Comparison of ENCODE assay signal across 8 cellular contexts in the genomic region with DNA sequence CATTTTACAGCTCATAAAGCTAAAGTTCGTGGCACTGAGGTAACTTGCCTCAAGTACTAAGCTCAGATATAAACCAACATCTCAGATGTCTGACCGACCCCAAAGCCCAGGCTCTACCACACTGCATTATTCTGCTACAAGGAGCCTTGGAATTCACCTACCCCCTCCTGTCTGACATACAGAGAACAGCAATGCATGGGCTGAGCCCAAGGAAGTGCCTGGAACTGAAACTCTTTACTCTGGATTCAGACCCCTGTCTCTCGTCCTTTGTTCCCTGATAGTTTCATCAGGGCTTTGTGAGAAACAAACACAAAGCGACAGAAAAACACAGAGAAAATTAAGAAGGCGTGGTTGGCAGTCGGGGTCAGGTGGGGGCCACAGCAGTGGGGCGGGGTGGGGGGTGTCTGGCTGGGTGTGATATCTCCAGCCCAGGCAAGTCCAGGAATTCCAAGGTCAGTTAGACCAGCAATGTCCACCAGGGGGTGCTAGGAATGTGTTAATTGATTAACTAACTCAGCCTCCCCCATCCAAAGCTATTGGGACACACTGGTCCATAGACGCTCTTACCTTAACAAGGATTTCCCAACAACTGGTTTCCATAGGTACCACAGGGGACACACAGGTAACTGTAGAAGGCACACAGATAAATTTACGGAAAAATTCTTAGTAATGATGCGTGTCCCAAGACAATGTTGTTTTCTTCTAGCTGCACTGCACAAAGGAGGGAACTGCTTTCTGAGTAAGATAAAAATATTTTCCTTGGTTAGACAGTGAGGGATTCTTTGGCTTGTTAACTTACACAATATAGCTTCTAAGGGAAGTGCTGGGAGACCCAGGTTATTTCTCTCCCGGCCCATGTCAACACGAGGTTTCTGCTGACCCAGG. TPM values are rescaled to one million over a fixed set of nuclear protein-coding genes. Genes with fewer than 3 reads are reported as not detected.
DNase-seq lines count a peak whose midpoint lies in the region; ATAC-seq and TF ChIP-seq lines count a peak whose summit lies in the region.

No MANE protein-coding gene starts in this region.

- H3K9me3 ChIP-seq in CD4-positive, CD25-positive, alpha-beta regulatory T cell (ENCODE audit: control insufficient read depth in 2 of 2, low read length in 2 of 2), result no peaks in the 10 kb centered on the region
- H3K9me3 ChIP-seq in IMR-90 (ENCODE audit: control insufficient read depth, insufficient read depth, low read length) (no peaks in the 10 kb centered on the region), lower lobe of right lung (no peaks in the 10 kb centered on the region), tibial nerve (no peaks in the 10 kb centered on the region)

- no peak overlapping the region for H2AFZ ChIP-seq in IMR-90 (replicated peaks; ENCODE audit: low read length, poor library complexity)

- H3K27me3 ChIP-seq in CD4-positive, CD25-positive, alpha-beta regulatory T cell (ENCODE audit: control insufficient read depth, insufficient read depth, low read length), result no peaks in the 10 kb centered on the region
- H3K27me3 ChIP-seq in IMR-90 (ENCODE audit: control insufficient read depth, insufficient read depth, low read length) (no peaks in the 10 kb centered on the region; the same call in 1 of the 2 replicates), lower lobe of right lung (ENCODE audit: low read depth) (no peaks in the 10 kb centered on the region), tibial nerve (no peaks in the 10 kb centered on the region)

- no peak overlapping the region for H3K56ac ChIP-seq in IMR-90 (ENCODE audit: extremely low read depth, insufficient read depth, low read length)

- TF ChIP-seq POLR2A in IMR-90 (IDR thresholded peaks at IDR 0.05; ENCODE audit: low read depth, low read length), result no peak
- TF ChIP-seq POLR2A in tibial nerve (IDR thresholded peaks at IDR 0.05), result no peak

- H3K9ac ChIP-seq in IMR-90 (ENCODE audit: low read depth, low read length), result no peak overlapping the region

- H3K18ac ChIP-seq in IMR-90 (ENCODE audit: low read depth, low read length), result no peak overlapping the region

- dilution Hi-C loops in IMR-90 (cut with HindIII; ENCODE audit: low sequenced_read_pairs, unreplicated experiment), result no loop called here

- no peak overlapping the region for H2BK15ac ChIP-seq in IMR-90 (ENCODE audit: low read depth, low read length)

- H3K27ac ChIP-seq in CD4-positive, CD25-positive, alpha-beta regulatory T cell (ENCODE audit: insufficient read depth, low read length, poor library complexity, severe bottlenecking), result no peak overlapping the region
- H3K27ac ChIP-seq in IMR-90 (ENCODE audit: insufficient read depth, low read length), result no peak overlapping the region
- no peak overlapping the region for H3K27ac ChIP-seq in lower lobe of right lung
- no peak overlapping the region for H3K27ac ChIP-seq in tibial nerve

- H3K14ac ChIP-seq in IMR-90 (replicated peaks; ENCODE audit: low read depth, low read length), result no peak overlapping the region

- H3K4me1 ChIP-seq in CD4-positive, CD25-positive, alpha-beta regulatory T cell (ENCODE audit: control insufficient read depth, insufficient read depth, low read length, poor library complexity, severe bottlenecking), result no peaks in the 10 kb centered on the region
- H3K4me1 ChIP-seq in IMR-90 (ENCODE audit: control insufficient read depth, insufficient read depth, low read length) (peaks cover 8% of the 10 kb centered on the region), lower lobe of right lung (peaks cover 8% of the 10 kb centered on the region), tibial nerve (peaks cover 0 to 23% (median 4%) of the 10 kb centered on the region in 4 donors)

- no peak overlapping the region for H4K8ac ChIP-seq in IMR-90 (ENCODE audit: low read depth in 2 of 2, low read length in 2 of 2)

- no peak overlapping the region for H4K91ac ChIP-seq in IMR-90 (ENCODE audit: insufficient read depth, low read depth, low read length)

- CTCF ChIA-PET in IMR-90 (lab: Yijun Ruan, JAX), result interaction anchor here (1.0 to 1.2 kb wide), 3 partner anchors 33 to 323 kb away, joined by 3 to 9 read pairs (median 3); partner anchors contain the start of gene OXTR

- TF ChIP-seq CTCF in IMR-90 (conservative IDR thresholded peaks at IDR 0.05; ENCODE audit: low read depth, low read length) (peak; percentile 58), lower lobe of right lung (IDR thresholded peaks at IDR 0.05) (peak; percentile 62), tibial nerve (IDR thresholded peaks at IDR 0.05) (peak; percentile 21 to 51 (median 32))

- no peak overlapping the region for H2BK20ac ChIP-seq in IMR-90 (ENCODE audit: low read depth, low read length)

- no peak for TF ChIP-seq EP300 in tibial nerve (IDR thresholded peaks at IDR 0.05)

- no peaks in the 10 kb centered on the region for H3K4me1 Mint-ChIP-seq in CD4-positive, CD25-positive, alpha-beta regulatory T cell

- H3K4ac ChIP-seq in IMR-90 (ENCODE audit: low read depth, low read length), result no peak overlapping the region

- H3K4me3 ChIP-seq in CD4-positive, CD25-positive, alpha-beta regulatory T cell (ENCODE audit: low read depth, low read length), result no peak overlapping the region
- H3K4me3 ChIP-seq in IMR-90 (ENCODE audit: insufficient read depth, low read depth, low read length) (no peak overlapping the region), lower lobe of right lung (no peak overlapping the region), tibial nerve (no peak overlapping the region)

- H4K20me1 ChIP-seq in IMR-90 (ENCODE audit: insufficient read depth, low read length), result no peaks in the 10 kb centered on the region

- H2BK5ac ChIP-seq in IMR-90 (ENCODE audit: low read depth, low read length, poor library complexity, severe bottlenecking), result no peak overlapping the region

- H2AK9ac ChIP-seq in IMR-90 (replicated peaks; ENCODE audit: low read depth, low read length, poor library complexity), result no peak overlapping the region

- H2AK5ac ChIP-seq in IMR-90 (ENCODE audit: low read depth, low read length), result no peak overlapping the region

- H3K79me1 ChIP-seq in IMR-90 (ENCODE audit: low read depth in 1 of 2, low read length in 2 of 2), result no peaks in the 10 kb centered on the region

- DNase-seq in CD4-positive, CD25-positive, alpha-beta regulatory T cell, result peak in 2 of 3 donors; percentile 8 to 39
- peak; percentile 61 for DNase-seq in IMR-90
- DNase-seq in SHP77 treated with DMSO at 0.1 percent for 48 hours (lab: John Stamatoyannopoulos, UW), result peak; percentile 38
- DNase-seq in dedifferentiated amniotic fluid mesenchymal stem cell (ENCODE audit: extremely low spot score), result peak; percentile 71
- DNase-seq in lower lobe of right lung, result no peak
- DNase-seq in tibial nerve (ENCODE audit: low spot score in 2 of 2), result peak; percentile 41 to 70
- DNase-seq in activated gamma-delta T cell treated with Interleukin-2 at 50 U/mL for 16 hours, result no peak

- no peak overlapping the region for H3K4me2 ChIP-seq in IMR-90 (ENCODE audit: low read depth, low read length)

- H2BK120ac ChIP-seq in IMR-90 (ENCODE audit: low read depth, low read length), result no peak overlapping the region

- in situ Hi-C loops in IMR-90 (cut with MboI; ENCODE audit: low sequenced_read_pairs), result loop anchor here (25.0 kb wide), 1 partner anchor 399 kb away; no protein-coding TSS in a partner anchor

- no peak for ATAC-seq in CD4-positive, CD25-positive, alpha-beta regulatory T cell (ENCODE audit: low read depth in 2 of 2)
- ATAC-seq in GM18502 (IDR thresholded peaks at IDR 0.05; ENCODE audit: poor library complexity, unreplicated experiment), result peak; percentile 41
- ATAC-seq in IMR-90 (ENCODE audit: low read depth), result peak; percentile 67
- ATAC-seq in lower lobe of right lung, result peak; percentile 60 to 67

- no peak overlapping the region for H3K4me3 Mint-ChIP-seq in CD4-positive, CD25-positive, alpha-beta regulatory T cell

- peak overlapping the region in 1 of 3 donors; percentile 30 for H3K27ac Mint-ChIP-seq in CD4-positive, CD25-positive, alpha-beta regulatory T cell

- no TSS peak for BruUV-seq in IMR-90 (replicated peaks; lab: Mats Ljungman, UMichigan)

- WGBS in IMR-90 (ENCODE audit: extremely low coverage in 2 of 2, insufficient read length in 1 of 2), 2 experiments, result 18% methylated on average over 2 of the region's 12 CpGs; no CpG with 5 or more reads in 1 of the 2 experiments
- 49 to 61% methylated on average over 12 of the region's 12 CpGs for WGBS in tibial nerve, 2 donors

- TF ChIP-seq RAD21 in IMR-90 (IDR thresholded peaks at IDR 0.05; ENCODE audit: low read length), result peak; percentile 55

- intact Hi-C loops in IMR-90 (cut with micrococcal nuclease), result loop anchor here (1.0 to 10.0 kb wide), 4 partner anchors 104 to 639 kb away; partner anchors contain the start of genes OXTR and RAD18
- intact Hi-C loops in lower lobe of right lung (cut with DNase I), result no loop called here

- no peak overlapping the region for H4K5ac ChIP-seq in IMR-90 (ENCODE audit: low read depth, low read length)

- peaks cover 0 to 3% (median 0%) of the 10 kb centered on the region in 7 donors for H3K9me3 Mint-ChIP-seq in CD4-positive, CD25-positive, alpha-beta regulatory T cell

- peaks cover 4% of the 10 kb centered on the region for H3K9me1 ChIP-seq in IMR-90 (ENCODE audit: insufficient read depth, low read length)

- no peaks in the 10 kb centered on the region for H3K36me3 ChIP-seq in CD4-positive, CD25-positive, alpha-beta regulatory T cell (ENCODE audit: control insufficient read depth, insufficient read depth, low read length)
- H3K36me3 ChIP-seq in IMR-90 (ENCODE audit: control insufficient read depth, insufficient read depth, low read length) (no peaks in the 10 kb centered on the region), lower lobe of right lung (no peaks in the 10 kb centered on the region), tibial nerve (no peaks in the 10 kb centered on the region)

- POLR2A ChIA-PET in IMR-90 (lab: Charles Lee; ENCODE audit: unreplicated experiment), result no interaction called here

- no peak overlapping the region for H3K23ac ChIP-seq in IMR-90 (ENCODE audit: low read depth, low read length)

- no peaks in the 10 kb centered on the region for H3K36me3 Mint-ChIP-seq in CD4-positive, CD25-positive, alpha-beta regulatory T cell

- H3K27me3 Mint-ChIP-seq in CD4-positive, CD25-positive, alpha-beta regulatory T cell, result peaks cover 40% of the 10 kb centered on the region

TF ChIP-seq in IMR-90, 13 proteins besides CTCF, POLR2A, EP300 and RAD21 (continues in another document):
- TF ChIP-seq CEBPB (IDR thresholded peaks at IDR 0.05; ENCODE audit: low read depth, low read length) (peak; percentile 51), FOS (IDR thresholded peaks at IDR 0.05; ENCODE audit: low read depth, low read length) (no peak), BHLHE40 (IDR thresholded peaks at IDR 0.05; ENCODE audit: low read depth, low read length) (no peak)

RNA-seq across cellular contexts. Expression of gene SSUH2, which starts 18.8 kb away (rescaled TPM):
- not detected for total RNA-seq in CD4-positive, CD25-positive, alpha-beta regulatory T cell
- polyA plus RNA-seq in CD4-positive, CD25-positive, alpha-beta regulatory T cell, result not detected
- total RNA-seq in IMR-90 (2012; rRNA removed), result under 0.01 TPM in 1 of 2 replicates, not detected in the other
- polyA plus RNA-seq in IMR-90 (2012; rRNA removed), result 0.10 TPM in 2 replicates
- not detected in 2 replicates for polyA plus RNA-seq in IMR-90 (2012; cell fraction: cytosol; rRNA removed)
- polyA plus RNA-seq in IMR-90 (2012; cell fraction: nucleus; rRNA removed; ENCODE audit: low replicate concordance), result 0.32 and 0.66 TPM in 2 replicates
- not detected for total RNA-seq in lower lobe of right lung
- under 1 TPM in 2 of 4 donors, not detected in 2; 0.42 to 0.44 TPM for total RNA-seq in tibial nerve

Comparison
In these comparisons a context has a peak if more than half of its experiments do, and no peak if none do; other contexts are left out.
1. ATAC-seq: peak in GM18502 (single experiment), IMR-90 (single experiment) and lower lobe of right lung (2 of 2); none in CD4-positive, CD25-positive, alpha-beta regulatory T cell (0 of 2).
2. DNase-seq: peak in CD4-positive, CD25-positive, alpha-beta regulatory T cell (2 of 3), IMR-90 (single experiment), SHP77 treated with DMSO at 0.1 percent for 48 hours (single experiment), dedifferentiated amniotic fluid mesenchymal stem cell (single experiment) and tibial nerve (2 of 2); none in lower lobe of right lung (single experiment) and activated gamma-delta T cell treated with Interleukin-2 at 50 U/mL for 16 hours (single experiment).
3. Peak in every context shown above with its lines, with median percentiles within 50 percentile points of each other: CTCF ChIP-seq.